Comparison of ENCODE assay signal across 8 cellular contexts in genomic region chr17:42997390-42997983, GRCh38. TPM values are rescaled to one million over a fixed set of nuclear protein-coding genes. Genes with fewer than 3 reads are reported as not detected.
DNase-seq lines count a peak whose midpoint lies in the region; ATAC-seq and TF ChIP-seq lines count a peak whose summit lies in the region.

No MANE protein-coding gene starts in this region.

- DNase-seq in CD8-positive, alpha-beta memory T cell: peak in 1 of 5 donors; percentile 37
- no peak for DNase-seq in NB4 (ENCODE audit: low read depth)
- no peak for DNase-seq in NCI-H2171 (lab: John Stamatoyannopoulos, UW)
- DNase-seq in GF-D8 (lab: John Stamatoyannopoulos, UW): no peak
- no peak for DNase-seq in DMS79 (lab: John Stamatoyannopoulos, UW)

- peak overlapping the region; percentile 48 for H3K27ac ChIP-seq in CD8-positive, alpha-beta memory T cell (ENCODE audit: low read depth, low read length)
- H3K27ac ChIP-seq in neural cell (ENCODE audit: low read length): peak overlapping the region; percentile 63

- H3F3A ChIP-seq in neural cell (ENCODE audit: insufficient read depth, low read length, poor library complexity, severe bottlenecking): no peaks in the 10 kb centered on the region

- H3K4me1 ChIP-seq in CD8-positive, alpha-beta memory T cell (ENCODE audit: insufficient read depth, low read length): peaks cover 22% of the 10 kb centered on the region

- H3K9me3 ChIP-seq in CD8-positive, alpha-beta memory T cell (ENCODE audit: low read length): no peaks in the 10 kb centered on the region
- no peaks in the 10 kb centered on the region for H3K9me3 ChIP-seq in neural cell (ENCODE audit: low read length)

- no peaks in the 10 kb centered on the region for H4K20me1 ChIP-seq in neural cell (ENCODE audit: insufficient read depth)

- TF ChIP-seq CTCF in NB4 (IDR thresholded peaks at IDR 0.05; ENCODE audit: low read depth, low read length) (no peak), neural cell (IDR thresholded peaks at IDR 0.05; ENCODE audit: poor library complexity, severe bottlenecking) (no peak)

- no peaks in the 10 kb centered on the region for H3K9me3 Mint-ChIP-seq in CD8-positive, alpha-beta memory T cell
- no peaks in the 10 kb centered on the region for H3K9me3 Mint-ChIP-seq in dendritic cell treated with granulocyte-macrophage colony-stimulating factor and Interleukin-4, amounts not matched to agents 40 ng/mL and 50 ng/mL, for 4 days

- no peak for TF ChIP-seq EP300 in neural cell (conservative IDR thresholded peaks at IDR 0.05; ENCODE audit: poor library complexity, severe bottlenecking)

- peaks cover 23% of the 10 kb centered on the region for H3K36me3 ChIP-seq in CD8-positive, alpha-beta memory T cell (ENCODE audit: insufficient read depth, low read length)
- H3K36me3 ChIP-seq in neural cell (ENCODE audit: insufficient read depth, low read length): no peaks in the 10 kb centered on the region

- H3K27me3 Mint-ChIP-seq in CD8-positive, alpha-beta memory T cell: no peaks in the 10 kb centered on the region
- no peaks in the 10 kb centered on the region for H3K27me3 Mint-ChIP-seq in dendritic cell treated with granulocyte-macrophage colony-stimulating factor and Interleukin-4, amounts not matched to agents 40 ng/mL and 50 ng/mL, for 4 days

- intact Hi-C loops in dendritic cell treated with granulocyte-macrophage colony-stimulating factor and Interleukin-4, amounts not matched to agents 40 ng/mL and 50 ng/mL, for 4 days (cut with micrococcal nuclease): loop anchor here (10.0 kb wide), 1 partner anchor 153 kb away; the partner anchor contains the start of gene AOC2

- no peaks in the 10 kb centered on the region for H3K9me2 ChIP-seq in neural cell (ENCODE audit: insufficient read depth, low read length)

- H3K27me3 ChIP-seq in CD8-positive, alpha-beta memory T cell (ENCODE audit: insufficient read depth, low read length, poor library complexity, severe bottlenecking): no peaks in the 10 kb centered on the region
- H3K27me3 ChIP-seq in neural cell (ENCODE audit: insufficient read depth, low read depth, low read length): no peaks in the 10 kb centered on the region

- CTCF ChIA-PET in CD8-positive, alpha-beta memory T cell (lab: Charles Lee): interaction anchor here (0.7 to 2.4 kb wide), 21 partner anchors 9 to 486 kb away, joined by 3 to 16 read pairs (median 5); partner anchors contain the start of genes DHX8, IFI35, NBR1 and PSME3

- peak overlapping the region; percentile 79 to 97 (median 96) for H3K4me3 Mint-ChIP-seq in CD8-positive, alpha-beta memory T cell
- peak overlapping the region; percentile 95 for H3K4me3 Mint-ChIP-seq in dendritic cell treated with granulocyte-macrophage colony-stimulating factor and Interleukin-4, amounts not matched to agents 40 ng/mL and 50 ng/mL, for 4 days

- no peak overlapping the region for H3K4me3 ChIP-seq in CD8-positive, alpha-beta memory T cell (ENCODE audit: low read length)
- peak overlapping the region; percentile 54 for H3K4me3 ChIP-seq in NB4 (ENCODE audit: low read depth, low read length)
- peak overlapping the region; percentile 81 for H3K4me3 ChIP-seq in neural cell (ENCODE audit: low read length)

- H3K4me1 Mint-ChIP-seq in CD8-positive, alpha-beta memory T cell: peaks cover 22 to 31% (median 29%) of the 10 kb centered on the region in 3 donors
- H3K4me1 Mint-ChIP-seq in dendritic cell treated with granulocyte-macrophage colony-stimulating factor and Interleukin-4, amounts not matched to agents 40 ng/mL and 50 ng/mL, for 4 days (ENCODE audit: low read depth): peaks cover 38% of the 10 kb centered on the region

- H3K36me3 Mint-ChIP-seq in CD8-positive, alpha-beta memory T cell: peaks cover 3 to 56% (median 4%) of the 10 kb centered on the region in 3 donors
- peaks cover 74% of the 10 kb centered on the region for H3K36me3 Mint-ChIP-seq in dendritic cell treated with granulocyte-macrophage colony-stimulating factor and Interleukin-4, amounts not matched to agents 40 ng/mL and 50 ng/mL, for 4 days (ENCODE audit: low read depth)

- no peak for TF ChIP-seq POLR2A in NB4 (IDR thresholded peaks at IDR 0.05; ENCODE audit: extremely low read depth, insufficient read length)

- no peak overlapping the region for H2AFZ ChIP-seq in neural cell (ENCODE audit: low read depth, low read length)

- H3K9ac ChIP-seq in neural cell (ENCODE audit: low read length): peak overlapping the region; percentile 34

- TF ChIP-seq RAD21 in neural cell (conservative IDR thresholded peaks at IDR 0.05): no peak

- peak overlapping the region; percentile 89 to 100 (median 99) for H3K27ac Mint-ChIP-seq in CD8-positive, alpha-beta memory T cell
- peak overlapping the region; percentile 95 for H3K27ac Mint-ChIP-seq in dendritic cell treated with granulocyte-macrophage colony-stimulating factor and Interleukin-4, amounts not matched to agents 40 ng/mL and 50 ng/mL, for 4 days

- peaks cover 15% of the 10 kb centered on the region for H3K79me2 ChIP-seq in neural cell (replicated peaks; ENCODE audit: insufficient read depth, low read length)

- H3K4me2 ChIP-seq in neural cell (ENCODE audit: low read length): peak overlapping the region; percentile 53

- POLR2A ChIA-PET in CD8-positive, alpha-beta memory T cell (lab: Charles Lee): interaction anchor here (0.6 to 2.2 kb wide), 26 partner anchors 9 to 1905 kb away, joined by 3 to 28 read pairs (median 5); partner anchors contain the start of genes ARL4D, BECN1, BRCA1 and DHX8

- ATAC-seq in GM19023 (IDR thresholded peaks at IDR 0.05; ENCODE audit: unreplicated experiment): no peak

TF ChIP-seq in neural cell, 6 proteins besides CTCF, POLR2A, EP300 and RAD21:
- TF ChIP-seq MXI1 (conservative IDR thresholded peaks at IDR 0.05; ENCODE audit: poor library complexity, severe bottlenecking) (no peak), EZH2 (IDR thresholded peaks at IDR 0.05; ENCODE audit: borderline replicate concordance, insufficient read depth, low read length, poor library complexity, severe bottlenecking) (no peak), POLR2AphosphoS5 (IDR thresholded peaks at IDR 0.05) (no peak), REST (IDR thresholded peaks at IDR 0.05; ENCODE audit: borderline replicate concordance) (no peak), SMC3 (conservative IDR thresholded peaks at IDR 0.05; ENCODE audit: poor library complexity) (no peak), TAF1 (IDR thresholded peaks at IDR 0.05; ENCODE audit: low read depth) (no peak)

RNA-seq across cellular contexts. Expression of gene RPL27, which starts 0.7 kb away (rescaled TPM):
- 1,000 to 10,000 TPM; 1,412 to 1,428 TPM for total RNA-seq in CD8-positive, alpha-beta memory T cell
- 1,922 TPM for polyA plus RNA-seq in CD8-positive, alpha-beta memory T cell
- 1,167 and 1,178 TPM in 2 replicates for polyA plus RNA-seq in neural cell
- 388 and 475 TPM in 2 replicates for polyA minus RNA-seq in neural cell

RNA-seq across cellular contexts. Expression of gene IFI35, which starts 9.1 kb away (rescaled TPM):
- total RNA-seq in CD8-positive, alpha-beta memory T cell: 10 to 100 TPM; 23.2 to 24.0 TPM
- polyA plus RNA-seq in CD8-positive, alpha-beta memory T cell: 73.2 TPM
- not detected in 2 replicates for polyA plus RNA-seq in neural cell
- not detected in 2 replicates for polyA minus RNA-seq in neural cell

RNA-seq across cellular contexts. Expression of gene RUNDC1, which starts 17.1 kb away (rescaled TPM):
- total RNA-seq in CD8-positive, alpha-beta memory T cell: 10 to 100 TPM; 12.8 to 13.1 TPM
- polyA plus RNA-seq in CD8-positive, alpha-beta memory T cell: 22.4 TPM
- 15.1 and 16.3 TPM in 2 replicates for polyA plus RNA-seq in neural cell
- 31.1 and 34.8 TPM in 2 replicates for polyA minus RNA-seq in neural cell

RNA-seq across cellular contexts. Expression of gene PTGES3L, which starts 17.6 kb away (rescaled TPM):
- under 1 TPM; 0.37 to 0.55 TPM for total RNA-seq in CD8-positive, alpha-beta memory T cell
- polyA plus RNA-seq in CD8-positive, alpha-beta memory T cell: not detected
- 5.8 and 7.8 TPM in 2 replicates for polyA plus RNA-seq in neural cell
- 3.2 and 4.4 TPM in 2 replicates for polyA minus RNA-seq in neural cell

RNA-seq across cellular contexts. Expression of gene VAT1, which starts 24.7 kb away (rescaled TPM):
- total RNA-seq in CD8-positive, alpha-beta memory T cell: 10 to 100 TPM; 31.1 to 35.9 TPM
- 42.2 TPM for polyA plus RNA-seq in CD8-positive, alpha-beta memory T cell
- 151 and 193 TPM in 2 replicates for polyA plus RNA-seq in neural cell
- polyA minus RNA-seq in neural cell: 225 and 240 TPM in 2 replicates

Comparison
In these comparisons a context has a peak if more than half of its experiments do, and no peak if none do; other contexts are left out.
1. RNA of gene IFI35, which starts 9.1 kb away (polyA plus RNA-seq): 73.2 TPM in CD8-positive, alpha-beta memory T cell (single experiment); not detected in neural cell; every median in the first group is over 10 times any median in the second.